In the genomic region with DNA sequence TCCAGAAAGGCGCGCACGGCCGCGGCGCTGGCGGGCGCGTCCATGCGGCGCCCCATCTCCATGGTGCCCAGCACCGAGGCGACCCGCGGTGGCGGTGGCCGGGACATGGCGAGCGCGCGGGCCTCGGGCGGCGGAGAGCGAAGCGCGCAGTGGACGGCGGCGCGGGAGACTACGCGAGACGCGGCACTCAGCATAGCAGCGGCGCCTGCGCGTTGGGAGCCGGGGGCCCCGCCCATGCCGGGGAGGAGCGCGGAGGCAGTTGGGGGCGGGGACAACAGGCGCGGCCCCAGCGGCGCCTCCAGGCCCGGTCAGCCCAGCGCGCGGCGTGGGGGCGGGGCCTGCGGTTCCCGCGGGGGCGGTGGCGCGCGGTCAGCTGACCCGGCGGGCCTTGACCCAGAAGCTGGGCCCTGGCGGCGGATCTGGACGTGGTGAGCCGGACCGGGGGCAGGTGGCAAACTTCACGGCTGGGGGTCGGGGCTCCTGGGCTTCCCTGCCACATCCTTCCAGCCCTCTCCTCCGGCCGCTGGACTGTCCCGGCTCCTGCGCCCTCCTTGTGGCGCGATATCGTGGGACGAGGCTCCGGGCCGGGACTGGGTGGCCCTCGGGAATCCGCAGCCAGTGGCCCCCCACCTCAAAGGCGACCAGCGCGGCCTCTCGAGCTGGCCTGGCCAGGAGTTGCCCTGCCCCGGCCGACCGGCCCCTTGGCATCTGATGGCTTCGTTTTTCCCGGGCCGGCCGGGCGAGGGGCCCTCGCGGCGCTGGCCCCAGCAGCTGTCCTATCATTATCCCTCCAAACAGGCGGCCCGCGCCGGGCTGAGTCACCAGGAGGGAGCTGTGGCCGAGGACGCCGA, we compare ENCODE assay signal across 8 cellular contexts. TPM values are rescaled to one million over a fixed set of nuclear protein-coding genes. Genes with fewer than 3 reads are reported as not detected.
A peak's percentile ranks its signal among the peaks of the same experiment; 100 is the strongest.
DNase-seq lines count a peak whose midpoint lies in the region; TF ChIP-seq lines count a peak whose summit lies in the region.

A gene (minus strand): TSS at position 214 of the 851 bp plus-strand sequence. CDS start 20 bp downstream, at position 194.
A gene with protein sequence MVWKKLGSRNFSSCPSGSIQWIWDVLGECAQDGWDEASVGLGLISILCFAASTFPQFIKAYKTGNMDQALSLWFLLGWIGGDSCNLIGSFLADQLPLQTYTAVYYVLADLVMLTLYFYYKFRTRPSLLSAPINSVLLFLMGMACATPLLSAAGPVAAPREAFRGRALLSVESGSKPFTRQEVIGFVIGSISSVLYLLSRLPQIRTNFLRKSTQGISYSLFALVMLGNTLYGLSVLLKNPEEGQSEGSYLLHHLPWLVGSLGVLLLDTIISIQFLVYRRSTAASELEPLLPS (plus strand): TSS at position 396 of the 851 bp plus-strand sequence. CDS start 5,352 bp downstream, outside the sequence.

- H3K9ac ChIP-seq in Loucy (ENCODE audit: low read depth, low read length, poor library complexity, severe bottlenecking): peak within 1 kb of the TSS; percentile 93

- no peak within 1 kb of the TSS for H3K27ac Mint-ChIP-seq in nephron progenitor cell
- peak within 1 kb of the TSS; percentile 69 for H3K27ac Mint-ChIP-seq in stimulated activated naive CD8-positive, alpha-beta T cell treated with anti-CD3 and anti-CD28 coated beads, Interleukin-15, Interleukin-2, amounts not matched to agents 100 ng/mL and 50 ng/mL, for 24 hours

- peak; percentile 92 for TF ChIP-seq POLR2A in Raji (IDR thresholded peaks at IDR 0.05; ENCODE audit: insufficient read depth, low read depth, low read length)

- H3K27me3 ChIP-seq in H7 (ENCODE audit: control insufficient read depth, insufficient read depth, low read length) (peaks cover 3% of the 10 kb centered on the region; the same call in 1 of the 2 replicates), Loucy (ENCODE audit: insufficient read depth, low read length, poor library complexity, severe bottlenecking) (no peaks in the 10 kb centered on the region)

- no peaks in the 10 kb centered on the region for H3K27me3 Mint-ChIP-seq in nephron progenitor cell (ENCODE audit: low read depth, poor library complexity)
- no peaks in the 10 kb centered on the region for H3K27me3 Mint-ChIP-seq in stimulated activated naive CD8-positive, alpha-beta T cell treated with anti-CD3 and anti-CD28 coated beads, Interleukin-15, Interleukin-2, amounts not matched to agents 100 ng/mL and 50 ng/mL, for 24 hours

- peaks cover 7% of the 10 kb centered on the region for H4K20me1 ChIP-seq in Loucy (ENCODE audit: insufficient read depth, low read length, poor library complexity, severe bottlenecking)

- H2AFZ ChIP-seq in Loucy (ENCODE audit: low read length): peak within 1 kb of the TSS; percentile 92

- H3K79me2 ChIP-seq in Loucy (ENCODE audit: insufficient read depth, low read length): peaks cover 53% of the 10 kb centered on the region

- TF ChIP-seq CTCF in Loucy (conservative IDR thresholded peaks at IDR 0.05; ENCODE audit: low read length): no peak
- no peak for TF ChIP-seq CTCF in nephron progenitor cell (IDR thresholded peaks at IDR 0.05)

- H3K9me2 ChIP-seq in Loucy (replicated peaks; ENCODE audit: low read depth, low read length): no peaks in the 10 kb centered on the region

- H3K4me3 ChIP-seq in H7 (ENCODE audit: insufficient read depth, low read depth, low read length) (peak within 1 kb of the TSS; percentile 96), Loucy (ENCODE audit: low read length, poor library complexity, severe bottlenecking) (peak within 1 kb of the TSS; percentile 98)

- peak; percentile 91 for DNase-seq in ELF-1 (ENCODE audit: low read depth, low spot score)
- DNase-seq in H7: peak; percentile 100
- peak; percentile 89 for DNase-seq in activated gamma-delta T cell treated with Interleukin-2 at 50 U/mL for 16 hours
- DNase-seq in fibroblast of the conjunctiva (ENCODE audit: low read depth): peak; percentile 80
- DNase-seq in nephron progenitor cell: peak; percentile 93

- H3K36me3 ChIP-seq in H7 (replicated peaks; ENCODE audit: control insufficient read depth, insufficient read depth, low read length) (peaks cover 6% of the 10 kb centered on the region), Loucy (ENCODE audit: insufficient read depth, low read length) (no peaks in the 10 kb centered on the region; the same call in 1 of the 2 replicates)

- peaks cover 56% of the 10 kb centered on the region for H3K4me1 ChIP-seq in Loucy (ENCODE audit: insufficient read depth, low read length, poor library complexity, severe bottlenecking)

- peaks cover 20% of the 10 kb centered on the region for H3K36me3 Mint-ChIP-seq in nephron progenitor cell (ENCODE audit: low read depth)
- H3K36me3 Mint-ChIP-seq in stimulated activated naive CD8-positive, alpha-beta T cell treated with anti-CD3 and anti-CD28 coated beads, Interleukin-15, Interleukin-2, amounts not matched to agents 100 ng/mL and 50 ng/mL, for 24 hours (ENCODE audit: low read depth): peaks cover 6% of the 10 kb centered on the region

- peaks cover 54% of the 10 kb centered on the region for H3K4me1 Mint-ChIP-seq in nephron progenitor cell
- H3K4me1 Mint-ChIP-seq in stimulated activated naive CD8-positive, alpha-beta T cell treated with anti-CD3 and anti-CD28 coated beads, Interleukin-15, Interleukin-2, amounts not matched to agents 100 ng/mL and 50 ng/mL, for 24 hours (ENCODE audit: low read depth): peaks cover 51% of the 10 kb centered on the region

- no peaks in the 10 kb centered on the region for H3F3A ChIP-seq in Loucy (ENCODE audit: low read depth)

- H3K9me3 Mint-ChIP-seq in nephron progenitor cell: no peaks in the 10 kb centered on the region
- no peaks in the 10 kb centered on the region for H3K9me3 Mint-ChIP-seq in stimulated activated naive CD8-positive, alpha-beta T cell treated with anti-CD3 and anti-CD28 coated beads, Interleukin-15, Interleukin-2, amounts not matched to agents 100 ng/mL and 50 ng/mL, for 24 hours

- H3K9me3 ChIP-seq in Loucy (ENCODE audit: insufficient read depth, low read depth, low read length): no peaks in the 10 kb centered on the region

- H3K4me3 Mint-ChIP-seq in nephron progenitor cell: peak within 1 kb of the TSS; percentile 89
- peak within 1 kb of the TSS; percentile 83 for H3K4me3 Mint-ChIP-seq in stimulated activated naive CD8-positive, alpha-beta T cell treated with anti-CD3 and anti-CD28 coated beads, Interleukin-15, Interleukin-2, amounts not matched to agents 100 ng/mL and 50 ng/mL, for 24 hours

- peak within 1 kb of the TSS; percentile 100 for H3K4me2 ChIP-seq in Loucy (ENCODE audit: low read depth, low read length, poor library complexity, severe bottlenecking)

RNA-seq across cellular contexts. Expression of the first gene that starts in this region (rescaled TPM):
- total RNA-seq in H7 (2014; rRNA removed; shearing (Covaris generic)): 90.2 and 92.4 TPM in 2 replicates

RNA-seq across cellular contexts. Expression of the second gene that starts in this region (rescaled TPM):
- 25.7 and 29.5 TPM in 2 replicates for total RNA-seq in H7 (2014; rRNA removed; shearing (Covaris generic))

Comparison
In these comparisons a context has a peak if more than half of its experiments do, and no peak if none do; other contexts are left out.
1. Peak in every context shown above with its lines: DNase-seq and H3K4me3 ChIP-seq.